In the genomic region with DNA sequence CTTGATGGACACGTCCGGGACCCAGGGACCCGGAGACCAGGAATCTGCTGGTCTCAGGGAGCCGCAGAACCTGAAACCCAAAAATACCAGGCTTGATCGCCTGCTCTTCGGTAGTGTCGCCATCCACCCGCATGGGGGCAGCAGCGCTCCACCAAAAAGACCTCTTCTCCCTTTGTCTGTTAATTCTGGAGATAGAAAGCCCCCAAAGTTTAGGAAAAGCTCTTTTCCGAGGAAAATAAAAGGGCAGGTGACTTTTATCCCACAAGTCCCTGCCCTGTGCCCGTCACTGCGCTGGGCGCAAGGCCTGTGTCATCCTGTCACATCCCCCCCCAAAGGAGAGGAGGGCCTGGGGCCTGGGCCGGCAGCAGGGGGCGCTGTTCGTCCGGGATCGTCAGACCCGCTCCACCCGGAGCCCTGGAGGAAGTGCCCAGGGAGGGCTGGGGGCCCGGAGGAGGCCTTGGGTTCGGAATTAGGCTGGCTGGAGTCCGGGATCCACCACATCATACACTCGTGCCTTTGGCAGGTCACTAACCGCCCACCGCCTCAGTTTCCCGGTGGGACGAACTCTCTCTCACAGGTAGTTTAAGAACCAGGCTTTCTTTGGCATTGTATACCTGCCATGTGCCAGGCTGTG, we compare ENCODE assay signal across 8 cellular contexts.
DNase-seq lines count a peak whose midpoint lies in the region; ATAC-seq, FAIRE-seq and TF ChIP-seq lines count a peak whose summit lies in the region.

No MANE protein-coding gene starts in this region.

- peak; percentile 26 for ATAC-seq in GM21619 (IDR thresholded peaks at IDR 0.05; ENCODE audit: unreplicated experiment)

- DNase-seq in D721Med (ENCODE audit: insufficient read length, low spot score) = peak; percentile 72
- DNase-seq in SIG-M5 treated with dmso at 0.1 percent for 504 hours (lab: John Stamatoyannopoulos, UW; ENCODE audit: unreplicated experiment) = peak; percentile 84
- DNase-seq in activated gamma-delta T cell treated with anti-CD3 and anti-CD28 coated beads, Interleukin-2, amount 50 U/mL, for 16 hours (ENCODE audit: low read depth) = peak; percentile 90
- peak; percentile 59 for DNase-seq in foreskin melanocyte

- H3K4me1 ChIP-seq in neutrophil (ENCODE audit: control insufficient read depth in 1 of 2, insufficient read depth in 1 of 2, low read depth in 1 of 2, low read length in 1 of 2) = peaks cover 40 to 42% of the 10 kb centered on the region in 2 experiments
- peaks cover 5 to 53% (median 36%) of the 10 kb centered on the region in 5 donors for H3K4me1 ChIP-seq in subcutaneous abdominal adipose tissue (ENCODE audit: control insufficient read depth in 5 of 5, insufficient read depth in 5 of 5, low read length in 5 of 5)

- TF ChIP-seq CTCF in D721Med (IDR thresholded peaks at IDR 0.05; ENCODE audit: insufficient read depth, missing control alignments) = peak; percentile 66
- TF ChIP-seq CTCF in neutrophil (IDR thresholded peaks at IDR 0.05) = peak; percentile 97

- no peaks in the 10 kb centered on the region for H3K36me3 ChIP-seq in KOPT-K1 (ENCODE audit: insufficient read depth, low read length)
- no peaks in the 10 kb centered on the region for H3K36me3 ChIP-seq in neutrophil
- peaks cover 0 to 5% (median 0%) of the 10 kb centered on the region in 5 donors for H3K36me3 ChIP-seq in subcutaneous abdominal adipose tissue (ENCODE audit: control insufficient read depth in 5 of 5, insufficient read depth in 5 of 5, low read length in 5 of 5)

- peak overlapping the region; percentile 98 for H3K27ac ChIP-seq in KOPT-K1 (ENCODE audit: low read depth, low read length, poor library complexity, severe bottlenecking)
- peak overlapping the region; percentile 95 for H3K27ac ChIP-seq in neutrophil
- H3K27ac ChIP-seq in subcutaneous abdominal adipose tissue (ENCODE audit: low read depth, low read length) = peak overlapping the region; percentile 50

- H3K4me3 ChIP-seq in neutrophil (ENCODE audit: low read depth in 1 of 2, low read length in 1 of 2) (peak overlapping the region; percentile 55 to 59), subcutaneous abdominal adipose tissue (ENCODE audit: low read depth in 1 of 5, low read length in 5 of 5) (peak overlapping the region in 4 of 5 donors; percentile 36 to 50 (median 50))

- H3K27me3 ChIP-seq in neutrophil (no peaks in the 10 kb centered on the region), subcutaneous abdominal adipose tissue (ENCODE audit: control insufficient read depth in 5 of 5, insufficient read depth in 4 of 5, low read length in 5 of 5) (no peaks in the 10 kb centered on the region)

- FAIRE-seq in D721Med (lab: Jason Lieb, UNC) = no peak

- peak overlapping the region in 2 of 5 donors; percentile 9 to 22 for H3K9ac ChIP-seq in subcutaneous abdominal adipose tissue (ENCODE audit: low read length in 5 of 5)

- H3K9me3 ChIP-seq in KOPT-K1 (ENCODE audit: insufficient read depth, low read length, poor library complexity, severe bottlenecking) (no peaks in the 10 kb centered on the region), neutrophil (no peaks in the 10 kb centered on the region), subcutaneous abdominal adipose tissue (ENCODE audit: control insufficient read depth in 5 of 5, low read length in 5 of 5) (no peaks in the 10 kb centered on the region)

Comparison
In these comparisons a context has a peak if more than half of its experiments do, and no peak if none do; other contexts are left out.
1. Peak in every context shown above with its lines: DNase-seq, ATAC-seq, H3K4me3 ChIP-seq and H3K27ac ChIP-seq.